In the genomic region with DNA sequence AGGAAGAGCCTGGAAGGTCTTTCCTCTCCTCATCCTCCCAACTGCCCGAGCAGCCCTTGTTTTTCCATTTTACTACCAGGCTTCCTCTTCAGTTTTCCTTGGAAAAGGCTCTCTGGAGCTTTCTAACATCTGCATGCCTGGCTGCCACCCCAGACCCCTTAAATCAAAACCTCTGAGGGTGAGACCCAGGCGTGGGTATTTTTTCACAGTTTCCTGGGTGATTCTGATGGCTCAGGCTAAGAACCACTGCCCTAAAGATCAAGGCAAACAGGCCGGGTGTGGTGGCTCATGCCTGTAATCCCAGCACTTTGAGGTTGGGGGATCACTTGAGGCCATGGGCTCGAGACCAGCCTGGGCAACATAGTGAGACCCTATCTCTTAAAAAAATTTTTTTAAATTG, we compare ENCODE assay signal across 14 cellular contexts. TPM values are rescaled to one million over a fixed set of nuclear protein-coding genes. Genes with fewer than 3 reads are reported as not detected.
A peak's percentile ranks its signal among the peaks of the same experiment; 100 is the strongest.
DNase-seq lines count a peak whose midpoint lies in the region; ATAC-seq and TF ChIP-seq lines count a peak whose summit lies in the region.
"Had no signal": no experiment of that assay in that cellular context is flagged by ENCODE, and none has a peak within 500 bp of the region (broad histone marks: within the 10 kb centered on the region; RNA-seq: fewer than 3 reads in every experiment).

No MANE protein-coding gene starts in this region.

- POLR2A ChIA-PET in activated CD8-positive, alpha-beta T cell treated with anti-CD3 and anti-CD28 coated beads for 36 hours (lab: Charles Lee): interaction anchor here (2.2 kb wide), 1 partner anchor 31 kb away, joined by 6 read pairs; no protein-coding TSS in a partner anchor

- peaks cover 5 to 9% of the 10 kb centered on the region in 2 donors for H3K36me3 Mint-ChIP-seq in activated T-cell treated with anti-CD3 and anti-CD28 coated beads, Interleukin-2, amount 50 U/mL, for 72 hours (ENCODE audit: insufficient read depth in 2 of 2)
- H3K36me3 Mint-ChIP-seq in activated CD8-positive, alpha-beta T cell treated with anti-CD3 and anti-CD28 coated beads for 36 hours (ENCODE audit: low read depth): peaks cover 7% of the 10 kb centered on the region

- no peak for TF ChIP-seq POLR2A in thyroid gland (IDR thresholded peaks at IDR 0.05)

- peak overlapping the region in 1 of 2 donors; percentile 71 for H3K4me3 Mint-ChIP-seq in activated T-cell treated with anti-CD3 and anti-CD28 coated beads, Interleukin-2, amount 50 U/mL, for 72 hours
- no peak overlapping the region for H3K4me3 Mint-ChIP-seq in activated CD8-positive, alpha-beta T cell treated with anti-CD3 and anti-CD28 coated beads for 36 hours

- no peaks in the 10 kb centered on the region for H3K27me3 ChIP-seq in thyroid gland
- no peaks in the 10 kb centered on the region for H3K27me3 ChIP-seq in Karpas-422 (ENCODE audit: low read length)
- H3K27me3 ChIP-seq: heart left ventricle had no signal

- peaks cover 19% of the 10 kb centered on the region for H3K4me1 Mint-ChIP-seq in activated T-cell treated with anti-CD3 and anti-CD28 coated beads, Interleukin-2, amount 50 U/mL, for 72 hours (ENCODE audit: low read depth)
- peaks cover 30% of the 10 kb centered on the region for H3K4me1 Mint-ChIP-seq in activated CD8-positive, alpha-beta T cell treated with anti-CD3 and anti-CD28 coated beads for 36 hours (ENCODE audit: low read depth)

- H3K4me1 ChIP-seq in thyroid gland: peaks cover 14 to 53% of the 10 kb centered on the region in 2 donors
- no peaks in the 10 kb centered on the region for H3K4me1 ChIP-seq in Karpas-422 (ENCODE audit: low read length)

- H3K27ac ChIP-seq in thyroid gland: peak overlapping the region; percentile 80 to 92 (median 91)
- H3K27ac ChIP-seq in Karpas-422 (ENCODE audit: low read length): no peak overlapping the region

- no peaks in the 10 kb centered on the region for H3K79me2 ChIP-seq in Karpas-422 (ENCODE audit: low read length)

- WGBS in thyroid gland, 2 donors: 88 to 92% methylated on average over 4 of the region's 4 CpGs

- peaks cover 3 to 6% of the 10 kb centered on the region in 2 donors for H3K9me3 Mint-ChIP-seq in activated T-cell treated with anti-CD3 and anti-CD28 coated beads, Interleukin-2, amount 50 U/mL, for 72 hours
- peaks cover 11% of the 10 kb centered on the region for H3K9me3 Mint-ChIP-seq in activated CD8-positive, alpha-beta T cell treated with anti-CD3 and anti-CD28 coated beads for 36 hours

- CTCF ChIA-PET in activated CD8-positive, alpha-beta T cell treated with anti-CD3 and anti-CD28 coated beads for 36 hours (lab: Charles Lee): no interaction called here

- H2AFZ ChIP-seq in Karpas-422 (ENCODE audit: low read length): no peak overlapping the region

- TF ChIP-seq CTCF in activated CD8-positive, alpha-beta T cell treated with anti-CD3 and anti-CD28 coated beads for 36 hours (IDR thresholded peaks at IDR 0.05): no peak
- no peak for TF ChIP-seq CTCF in thyroid gland (IDR thresholded peaks at IDR 0.05)

- no peaks in the 10 kb centered on the region for H3K9me2 ChIP-seq in Karpas-422 (replicated peaks; ENCODE audit: insufficient read depth, low read length)

- H3K4me2 ChIP-seq in Karpas-422 (ENCODE audit: low read depth, low read length, poor library complexity, severe bottlenecking): no peak overlapping the region

- no peak for DNase-seq in activated T-cell treated with anti-CD3 and anti-CD28 coated beads, Interleukin-2, amount 50 U/mL, for 72 hours
- no peak for DNase-seq in activated T-cell treated with anti-CD3 and anti-CD28 coated beads, Interleukin-2, amount 50 U/mL, for 1 hour
- DNase-seq in activated CD8-positive, alpha-beta T cell treated with anti-CD3 and anti-CD28 coated beads for 36 hours: no peak
- DNase-seq in left lobe of liver (ENCODE audit: low spot score) (peak; percentile 7), thyroid gland (no peak), Karpas-422 (no peak)
- DNase-seq: erythroblast; KBM-7; NCI-H1105 treated with DMSO at 0.1 percent for 48 hours; stimulated activated CD4-positive, alpha-beta T cell treated with anti-CD3 and anti-CD28 coated beads, Interleukin-12 subunit alpha, Interleukin-12 subunit beta, amount 100 ng/mL, for 4 hours had no signal

- ATAC-seq in activated T-cell treated with anti-CD3 and anti-CD28 coated beads, Interleukin-2, amount 50 U/mL, for 72 hours (replicated peaks in 1 of 2): no peak
- ATAC-seq in activated CD8-positive, alpha-beta T cell treated with anti-CD3 and anti-CD28 coated beads for 36 hours: no peak
- ATAC-seq in left lobe of liver: no peak
- no peak for ATAC-seq in HG02678 (IDR thresholded peaks at IDR 0.05; ENCODE audit: unreplicated experiment)
- no peak for ATAC-seq in GM19452 (IDR thresholded peaks at IDR 0.05; ENCODE audit: unreplicated experiment)

- intact Hi-C loops in activated CD8-positive, alpha-beta T cell treated with anti-CD3 and anti-CD28 coated beads for 36 hours (cut with micrococcal nuclease): no loop called here
- intact Hi-C loops in thyroid gland (cut with DNase I): no loop called here

- no peaks in the 10 kb centered on the region for H3K27me3 Mint-ChIP-seq in activated T-cell treated with anti-CD3 and anti-CD28 coated beads, Interleukin-2, amount 50 U/mL, for 72 hours (ENCODE audit: low read depth)
- H3K27me3 Mint-ChIP-seq in activated CD8-positive, alpha-beta T cell treated with anti-CD3 and anti-CD28 coated beads for 36 hours: no peaks in the 10 kb centered on the region

- no peak overlapping the region for H3K9ac ChIP-seq in Karpas-422 (ENCODE audit: low read length)

- peak overlapping the region; percentile 87 for H3K27ac Mint-ChIP-seq in activated T-cell treated with anti-CD3 and anti-CD28 coated beads, Interleukin-2, amount 50 U/mL, for 72 hours
- H3K27ac Mint-ChIP-seq in activated CD8-positive, alpha-beta T cell treated with anti-CD3 and anti-CD28 coated beads for 36 hours: peak overlapping the region; percentile 34

- no peaks in the 10 kb centered on the region for H3K36me3 ChIP-seq in thyroid gland
- H3K36me3 ChIP-seq in Karpas-422 (ENCODE audit: insufficient read depth, low read length): no peaks in the 10 kb centered on the region

- no peaks in the 10 kb centered on the region for H3K9me3 ChIP-seq in thyroid gland
- H3K9me3 ChIP-seq in Karpas-422 (ENCODE audit: low read length): no peaks in the 10 kb centered on the region
- H3K9me3 ChIP-seq: mucosa of descending colon had no signal

- H3K4me3 ChIP-seq in thyroid gland (replicated peaks in 1 of 3) (no peak overlapping the region), Karpas-422 (ENCODE audit: low read length) (no peak overlapping the region)
- H3K4me3 ChIP-seq: heart left ventricle, mucosa of descending colon had no signal

- no peaks in the 10 kb centered on the region for H4K20me1 ChIP-seq in Karpas-422 (ENCODE audit: insufficient read depth, low read depth, low read length)

RNA-seq across cellular contexts. Expression of gene EMILIN2, which starts 35.4 kb away (rescaled TPM):
- total RNA-seq in activated T-cell treated with anti-CD3 and anti-CD28 coated beads, Interleukin-2, amount 50 U/mL, for 72 hours: 10 to 100 TPM; 12.7 to 18.3 TPM
- 10 to 100 TPM; 17.3 to 19.4 TPM for total RNA-seq in activated CD8-positive, alpha-beta T cell treated with anti-CD3 and anti-CD28 coated beads for 36 hours
- total RNA-seq in left lobe of liver (0.53 TPM), thyroid gland (10 to 100 TPM; 17.9 to 29.9 (median 22.2) TPM)
- 1.8 and 2.3 TPM in 2 replicates for total RNA-seq in Karpas-422 (2014; rRNA removed; shearing (Covaris generic); ENCODE audit: low replicate concordance)
